In the genomic region with DNA sequence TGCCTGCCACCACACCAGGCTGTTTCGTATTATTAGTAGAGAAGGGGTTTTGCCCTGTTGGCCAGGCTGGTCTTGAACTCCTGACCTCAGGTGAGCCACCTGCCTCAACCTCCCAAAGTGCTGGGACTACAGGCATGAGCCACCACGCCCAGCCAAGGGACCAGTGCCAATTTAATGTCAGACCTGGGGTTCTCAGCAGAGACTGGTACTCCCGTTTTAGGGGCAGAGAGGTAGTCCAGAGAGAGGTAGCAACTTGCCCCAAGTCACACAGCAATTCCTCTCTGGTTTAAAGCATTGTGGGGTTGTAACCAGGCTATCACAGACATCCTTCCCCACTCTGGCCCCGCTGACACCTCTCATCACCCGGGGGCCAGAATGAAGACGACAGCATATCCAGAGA, we compare ENCODE assay signal across 18 cellular contexts.
DNase-seq lines count a peak whose midpoint lies in the region; ATAC-seq, FAIRE-seq and TF ChIP-seq lines count a peak whose summit lies in the region.
"Had no signal": no experiment of that assay in that cellular context is flagged by ENCODE, and none has a peak within 500 bp of the region (broad histone marks: within the 10 kb centered on the region; RNA-seq: fewer than 3 reads in every experiment).

No MANE protein-coding gene starts in this region.

- FAIRE-seq in H1 (lab: Jason Lieb, UNC) (no peak), HTR-8/SVneo (lab: Jason Lieb, UNC) (no peak)
- FAIRE-seq: K562 had no signal

- H3K79me1 ChIP-seq in H1 (ENCODE audit: low read depth, low read length): no peaks in the 10 kb centered on the region

- H3K4me1 Mint-ChIP-seq in stimulated activated naive CD8-positive, alpha-beta T cell treated with anti-CD3 and anti-CD28 coated beads, Interleukin-15, Interleukin-2, amounts not matched to agents 100 ng/mL and 50 ng/mL, for 24 hours (ENCODE audit: low read depth): peaks cover 8% of the 10 kb centered on the region
- no peaks in the 10 kb centered on the region; the same call in 1 of the 2 replicates for H3K4me1 Mint-ChIP-seq in WTC11

- no peak overlapping the region for H3K14ac ChIP-seq in H1 (ENCODE audit: insufficient read length)

- H4K5ac ChIP-seq in H1 (ENCODE audit: insufficient read length, low read depth, low read length): no peak overlapping the region

- TF ChIP-seq CTCF in WTC11 (IDR thresholded peaks at IDR 0.05): no peak
- no peak for TF ChIP-seq CTCF in H1 (IDR thresholded peaks at IDR 0.05; ENCODE audit: control extremely low read depth in 1 of 3, insufficient read depth in 1 of 3, low read depth in 1 of 3, low read length in 3 of 3)

- no peak overlapping the region for H3K4me3 ChIP-seq in H1 (ENCODE audit: extremely low read depth in 1 of 4, insufficient read depth in 2 of 4, low read depth in 3 of 4, low read length in 4 of 4)
- H3K4me3 ChIP-seq: HAP-1, K562 had no signal

- H3K9me3 Mint-ChIP-seq in stimulated activated naive CD8-positive, alpha-beta T cell treated with anti-CD3 and anti-CD28 coated beads, Interleukin-15, Interleukin-2, amounts not matched to agents 100 ng/mL and 50 ng/mL, for 24 hours: no peaks in the 10 kb centered on the region
- no peaks in the 10 kb centered on the region for H3K9me3 Mint-ChIP-seq in WTC11

- TF ChIP-seq RAD21 in H1 (IDR thresholded peaks at IDR 0.05 in 1 of 2, conservative IDR thresholded peaks at IDR 0.05 in 1 of 2; ENCODE audit: low read depth in 2 of 2, low read length in 2 of 2): no peak

- CTCF ChIA-PET in WTC11 (lab: Charles Lee): interaction anchor here (0.7 kb wide), 1 partner anchor 377 kb away, joined by 3 read pairs; no protein-coding TSS in a partner anchor
- CTCF ChIA-PET in H1 (lab: Charles Lee; ENCODE audit: partially characterized antibody): interaction anchor here (0.7 to 0.8 kb wide), 2 partner anchors 11 to 848 kb away, joined by 4 to 5 read pairs; no protein-coding TSS in a partner anchor

- H3K9me3 ChIP-seq in H1 (ENCODE audit: insufficient read depth in 2 of 2, low read depth in 1 of 2, low read length in 1 of 2): no peaks in the 10 kb centered on the region; a peak in 1 of 4 replicates
- H3K9me3 ChIP-seq: HAP-1, SK-N-SH had no signal

- peaks cover 16% of the 10 kb centered on the region for H3K27me3 Mint-ChIP-seq in stimulated activated naive CD8-positive, alpha-beta T cell treated with anti-CD3 and anti-CD28 coated beads, Interleukin-15, Interleukin-2, amounts not matched to agents 100 ng/mL and 50 ng/mL, for 24 hours
- no peaks in the 10 kb centered on the region for H3K27me3 Mint-ChIP-seq in WTC11 (ENCODE audit: low read depth)

- no peak overlapping the region for H4K8ac ChIP-seq in H1 (ENCODE audit: extremely low read depth, insufficient read depth, low read length)

- no peak overlapping the region for H2AK5ac ChIP-seq in H1 (ENCODE audit: low read depth, low read length)

- no peak overlapping the region for H3K23ac ChIP-seq in H1 (ENCODE audit: insufficient read length)

- H3K4me1 ChIP-seq in H1 (replicated peaks in 1 of 4; ENCODE audit: control insufficient read depth in 3 of 4, insufficient read depth in 4 of 4, low read length in 3 of 4): 0 out of 7 replicates have a peak, but pooled peaks cover 0 to 3% (median 0%) of the 10 kb centered on the region in 4 experiments
- H3K4me1 ChIP-seq: HAP-1 had no signal

- no peak overlapping the region for H4K91ac ChIP-seq in H1 (replicated peaks; ENCODE audit: insufficient read length, low read length)

- DNase-seq in stimulated activated naive CD8-positive, alpha-beta T cell treated with anti-CD3 and anti-CD28 coated beads, Interleukin-15, Interleukin-2, amounts not matched to agents 100 U/mL and 50 U/mL, for 24 hours: no peak
- DNase-seq in WTC11 (ENCODE audit: low spot score): no peak
- no peak for DNase-seq in H1 (ENCODE audit: low read depth in 1 of 2, low spot score in 2 of 2)
- DNase-seq in HTR-8/SVneo (ENCODE audit: insufficient read length, low spot score): no peak
- no peak for DNase-seq in DMS53 (lab: John Stamatoyannopoulos, UW)
- DNase-seq in occipital lobe (lab: John Stamatoyannopoulos, UW): no peak
- DNase-seq: DMS 273 treated with DMSO at 0.1 percent for 48 hours, GDM1, NCI-H1105, NCI-H2081, NCI-H510A, NCI-H748 treated with DMSO at 0.1 percent for 48 hours, SHP77 treated with DMSO at 0.1 percent for 48 hours, SK-N-SH had no signal

- H2AFZ ChIP-seq in H1 (ENCODE audit: low read length): no peak overlapping the region

- H2BK15ac ChIP-seq in H1 (ENCODE audit: low read length): no peak overlapping the region

- H2BK12ac ChIP-seq in H1 (ENCODE audit: low read depth, low read length): no peak overlapping the region

- peaks cover 0 to 14% (median 10%) of the 10 kb centered on the region in 4 experiments; a peak in 6 of 8 replicates for H3K36me3 ChIP-seq in H1 (ENCODE audit: control insufficient read depth in 2 of 4, insufficient read depth in 4 of 4, low read length in 3 of 4)
- H3K36me3 ChIP-seq: HAP-1 had no signal

- H3K4ac ChIP-seq in H1 (replicated peaks; ENCODE audit: insufficient read length, low read depth, low read length): no peak overlapping the region

- no peak for TF ChIP-seq POLR2A in H1 (IDR thresholded peaks at IDR 0.05; ENCODE audit: control extremely low read depth in 1 of 2, low read depth in 2 of 2, low read length in 2 of 2)

- H2BK5ac ChIP-seq in H1 (ENCODE audit: low read depth, low read length): 0 out of 2 replicates have a peak overlapping the region, but pooled peaks have one; percentile 24

- H3K27me3 ChIP-seq in H1 (replicated peaks in 1 of 4; ENCODE audit: control insufficient read depth in 3 of 4, extremely low read depth in 1 of 4, insufficient read depth in 3 of 4, low read length in 3 of 4): no peaks in the 10 kb centered on the region

- POLR2A ChIA-PET in WTC11 (lab: Charles Lee) (no interaction called here), H1 (lab: Charles Lee; ENCODE audit: partially characterized antibody) (no interaction called here)

- no peak overlapping the region for H3K18ac ChIP-seq in H1 (ENCODE audit: extremely low read depth, low read length)

- H3K4me3 Mint-ChIP-seq in stimulated activated naive CD8-positive, alpha-beta T cell treated with anti-CD3 and anti-CD28 coated beads, Interleukin-15, Interleukin-2, amounts not matched to agents 100 ng/mL and 50 ng/mL, for 24 hours: peak overlapping the region; percentile 25
- H3K4me3 Mint-ChIP-seq in WTC11: peak overlapping the region; percentile 40

- no peak overlapping the region for H3K56ac ChIP-seq in H1 (replicated peaks; ENCODE audit: insufficient read length, low read depth, low read length)

- no peak overlapping the region for H2BK20ac ChIP-seq in H1 (ENCODE audit: low read length)

- H3K23me2 ChIP-seq in H1 (ENCODE audit: low read depth, low read length): no peaks in the 10 kb centered on the region

- WGBS in H1 (ENCODE audit: extremely low coverage in 1 of 2, insufficient coverage in 1 of 2, insufficient read length in 1 of 2, insufficient replicate concordance in 2 of 2, low coverage in 1 of 2, low lambda C conversion rate in 2 of 2, missing lambda C conversion rate in 1 of 2), 2 experiments: 92% methylated on average over 6 of the region's 6 CpGs; no CpG with 5 or more reads in 1 of the 2 experiments

- no peaks in the 10 kb centered on the region for H3K36me3 Mint-ChIP-seq in stimulated activated naive CD8-positive, alpha-beta T cell treated with anti-CD3 and anti-CD28 coated beads, Interleukin-15, Interleukin-2, amounts not matched to agents 100 ng/mL and 50 ng/mL, for 24 hours (ENCODE audit: low read depth)
- H3K36me3 Mint-ChIP-seq in WTC11: peaks cover 13% of the 10 kb centered on the region

- no peak overlapping the region for H2BK120ac ChIP-seq in H1 (replicated peaks; ENCODE audit: low read depth, low read length)

- no peak overlapping the region for H3K9ac ChIP-seq in H1 (replicated peaks in 1 of 4; ENCODE audit: extremely low read depth in 1 of 4, low read depth in 3 of 4, low read length in 3 of 4)
- H3K9ac ChIP-seq: SK-N-SH had no signal

- no peaks in the 10 kb centered on the region for H3K79me2 ChIP-seq in H1 (ENCODE audit: control insufficient read depth in 1 of 2, insufficient read depth in 2 of 2, low read length in 2 of 2)

- H3K4me2 ChIP-seq in H1 (ENCODE audit: insufficient read depth in 1 of 2, low read depth in 2 of 2, low read length in 2 of 2): no peak overlapping the region
- H3K4me2 ChIP-seq: SK-N-SH had no signal

- no peak overlapping the region for H3K27ac Mint-ChIP-seq in stimulated activated naive CD8-positive, alpha-beta T cell treated with anti-CD3 and anti-CD28 coated beads, Interleukin-15, Interleukin-2, amounts not matched to agents 100 ng/mL and 50 ng/mL, for 24 hours
- H3K27ac Mint-ChIP-seq in WTC11: no peak overlapping the region

- H3K27ac ChIP-seq in H1 (ENCODE audit: low read depth, low read length): no peak overlapping the region
- H3K27ac ChIP-seq: C4-2B had no signal

- peaks cover 7 to 15% of the 10 kb centered on the region in 2 experiments for H4K20me1 ChIP-seq in H1 (replicated peaks in 1 of 2; ENCODE audit: control insufficient read depth in 1 of 2, insufficient read depth in 2 of 2, low read length in 2 of 2)

- ATAC-seq in stimulated activated naive CD8-positive, alpha-beta T cell treated with anti-CD3 and anti-CD28 coated beads, Interleukin-15, Interleukin-2, amounts not matched to agents 100 U/mL and 50 U/mL, for 24 hours: no peak
- no peak for ATAC-seq in WTC11

- TF ChIP-seq EP300 in H1 (IDR thresholded peaks at IDR 0.05; ENCODE audit: borderline replicate concordance in 1 of 2, low read depth in 2 of 2, low read length in 2 of 2): no peak

TF ChIP-seq in WTC11, 78 proteins besides CTCF, POLR2A, EP300 and RAD21 (continues in another document):
- TF ChIP-seq SOX15 (CRISPR knock-in tag; IDR thresholded peaks at IDR 0.05) (no peak), ETV6 (CRISPR knock-in tag; IDR thresholded peaks at IDR 0.05) (no peak), MLX (CRISPR knock-in tag; IDR thresholded peaks at IDR 0.05) (no peak), CREM (CRISPR knock-in tag; IDR thresholded peaks at IDR 0.05) (no peak)

TF ChIP-seq in H1, 55 proteins besides CTCF, POLR2A, EP300 and RAD21 (continues in another document):
- TF ChIP-seq CBX5 (IDR thresholded peaks at IDR 0.05; ENCODE audit: low read depth, low read length) (no peak), ATF2 (IDR thresholded peaks at IDR 0.05; ENCODE audit: low read length) (no peak)
